Comparison of ENCODE assay signal across 33 cellular contexts in genomic region chr11:59188954-59189353, GRCh38. TPM values are rescaled to one million over a fixed set of nuclear protein-coding genes. Genes with fewer than 3 reads are reported as not detected.
DNase-seq lines count a peak whose midpoint lies in the region; ATAC-seq and TF ChIP-seq lines count a peak whose summit lies in the region.
"Had no signal": no experiment of that assay in that cellular context is flagged by ENCODE, and none has a peak within 500 bp of the region (broad histone marks: within the 10 kb centered on the region; RNA-seq: fewer than 3 reads in every experiment).

No MANE protein-coding gene starts in this region.

- H3K27me3 ChIP-seq in Caco-2 (replicated peaks; ENCODE audit: control insufficient read depth, insufficient read depth, low read length) (no peaks in the 10 kb centered on the region), SJCRH30 (no peaks in the 10 kb centered on the region), lower lobe of right lung (ENCODE audit: low read depth) (no peaks in the 10 kb centered on the region), skeletal muscle satellite cell (ENCODE audit: control insufficient read depth, insufficient read depth, low read length) (peaks cover 3% of the 10 kb centered on the region), endodermal cell (ENCODE audit: control insufficient read depth, insufficient read depth, low read length, poor library complexity, severe bottlenecking) (no peaks in the 10 kb centered on the region)
- H3K27me3 ChIP-seq: BE2C, body of pancreas, MG63, neutrophil, tibial artery had no signal

- POLR2A ChIA-PET in Caco-2 (lab: Charles Lee) = interaction anchor here (0.5 to 0.8 kb wide), 2 partner anchors 15 to 18 kb away, joined by 3 to 4 read pairs; no protein-coding TSS in a partner anchor

- CTCF ChIA-PET in Caco-2 (lab: Charles Lee) = interaction anchor here (4.3 to 5.9 kb wide), 2 partner anchors 13 to 16 kb away, joined by 24 to 304 read pairs; partner anchors contain the start of gene DTX4

- ATAC-seq in lower lobe of right lung = peak; percentile 40 to 48
- ATAC-seq: activated naive CD8-positive, alpha-beta T cell treated with anti-CD3 and anti-CD28 coated beads, Interleukin-2, amount 50 U/mL, for 24 hours; activated T-cell treated with anti-CD3 and anti-CD28 coated beads, Interleukin-2, amount 50 U/mL, for 4 hours; body of pancreas; psoas muscle; stimulated activated naive CD8-positive, alpha-beta T cell treated with anti-CD3 and anti-CD28 coated beads, Interleukin-15, amount 100 ng/mL, for 72 hours had no signal

- peaks cover 93% of the 10 kb centered on the region for H3K36me3 Mint-ChIP-seq in Caco-2 (ENCODE audit: insufficient read depth, unreplicated experiment)
- peaks cover 46% of the 10 kb centered on the region for H3K36me3 Mint-ChIP-seq in endodermal cell (ENCODE audit: low read depth)

- H3K4me2 ChIP-seq in skeletal muscle satellite cell (ENCODE audit: low read length) = no peak overlapping the region
- H3K4me2 ChIP-seq: A549 had no signal

- WGBS in endodermal cell (ENCODE audit: insufficient coverage in 1 of 2, insufficient read length in 1 of 2), 2 experiments = 90 to 95% methylated on average over 2 to 4 of the region's 4 CpGs

- peaks cover 66% of the 10 kb centered on the region for H3K4me1 ChIP-seq in Caco-2
- peaks cover 27% of the 10 kb centered on the region for H3K4me1 ChIP-seq in SJCRH30
- H3K4me1 ChIP-seq in lower lobe of right lung = peaks cover 70% of the 10 kb centered on the region
- H3K4me1 ChIP-seq in skeletal muscle satellite cell (ENCODE audit: control insufficient read depth, insufficient read depth, low read length) = peaks cover 18% of the 10 kb centered on the region
- no peaks in the 10 kb centered on the region for H3K4me1 ChIP-seq in endodermal cell (ENCODE audit: control insufficient read depth, insufficient read depth, low read length)
- H3K4me1 ChIP-seq: BE2C, psoas muscle had no signal

- H3K9me3 Mint-ChIP-seq in Caco-2 (ENCODE audit: unreplicated experiment) (no peaks in the 10 kb centered on the region), endodermal cell (no peaks in the 10 kb centered on the region)
- H3K9me3 Mint-ChIP-seq: activated naive CD8-positive, alpha-beta T cell treated with anti-CD3 and anti-CD28 coated beads, Interleukin-2, amount 50 U/mL, for 24 hours; activated T-cell treated with anti-CD3 and anti-CD28 coated beads, Interleukin-2, amount 50 U/mL, for 4 hours; stimulated activated naive CD8-positive, alpha-beta T cell treated with anti-CD3 and anti-CD28 coated beads, Interleukin-15, amount 100 ng/mL, for 72 hours; T-helper 2 cell treated with Interferon-gamma antibody and Interleukin-4, amounts not matched to agents 5 μg/mL and 100 μg/mL, for 36 hours had no signal

- H3K27ac Mint-ChIP-seq in Caco-2 (ENCODE audit: unreplicated experiment) (peak overlapping the region; percentile 93), endodermal cell (no peak overlapping the region)
- H3K27ac Mint-ChIP-seq: activated naive CD8-positive, alpha-beta T cell treated with anti-CD3 and anti-CD28 coated beads, Interleukin-2, amount 50 U/mL, for 24 hours; stimulated activated naive CD8-positive, alpha-beta T cell treated with anti-CD3 and anti-CD28 coated beads, Interleukin-15, amount 100 ng/mL, for 72 hours; T-helper 2 cell treated with Interferon-gamma antibody and Interleukin-4, amounts not matched to agents 5 μg/mL and 100 μg/mL, for 36 hours had no signal

- no peak for DNase-seq in Caco-2
- DNase-seq in SJCRH30 = no peak
- no peak for DNase-seq in lower lobe of right lung
- no peak for DNase-seq in endodermal cell
- no peak for DNase-seq in germinal center (ENCODE audit: low spot score)
- no peak for DNase-seq in GM19238 (ENCODE audit: insufficient read length, low spot score)
- no peak for DNase-seq in HuH-7.5 (ENCODE audit: low spot score)
- DNase-seq: activated CD4-positive, alpha-beta T cell treated with anti-CD3 and anti-CD28 coated beads for 4 hours; activated gamma-delta T cell treated with Interleukin-2 at 50 U/mL for 16 hours; activated naive CD8-positive, alpha-beta T cell treated with anti-CD3 and anti-CD28 coated beads, Interleukin-2, amount 50 U/mL, for 24 hours; activated T-cell treated with anti-CD3 and anti-CD28 coated beads, Interleukin-2, amount 50 U/mL, for 4 hours; BE2C; body of pancreas; DMS53; GDM1; HCEC 1CT; KBM-7; MG63; NCI-H1105 treated with DMSO at 0.1 percent for 48 hours; NCI-H2029; NCI-H2227 treated with DMSO at 0.1 percent for 48 hours; OCI-M1; psoas muscle; stimulated activated naive CD8-positive, alpha-beta T cell treated with anti-CD3 and anti-CD28 coated beads, Interleukin-15, amount 100 ng/mL, for 72 hours; tibial artery had no signal

- H3K4me3 Mint-ChIP-seq in Caco-2 (ENCODE audit: unreplicated experiment) (peak overlapping the region; percentile 34), endodermal cell (no peak overlapping the region)
- H3K4me3 Mint-ChIP-seq: activated naive CD8-positive, alpha-beta T cell treated with anti-CD3 and anti-CD28 coated beads, Interleukin-2, amount 50 U/mL, for 24 hours; activated T-cell treated with anti-CD3 and anti-CD28 coated beads, Interleukin-2, amount 50 U/mL, for 4 hours; stimulated activated naive CD8-positive, alpha-beta T cell treated with anti-CD3 and anti-CD28 coated beads, Interleukin-15, amount 100 ng/mL, for 72 hours; T-helper 2 cell treated with Interferon-gamma antibody and Interleukin-4, amounts not matched to agents 5 μg/mL and 100 μg/mL, for 36 hours had no signal

- H3K9me3 ChIP-seq in Caco-2 (no peaks in the 10 kb centered on the region), SJCRH30 (replicated peaks) (no peaks in the 10 kb centered on the region), lower lobe of right lung (no peaks in the 10 kb centered on the region), skeletal muscle satellite cell (replicated peaks; ENCODE audit: low read length) (no peaks in the 10 kb centered on the region), endodermal cell (ENCODE audit: control insufficient read depth, low read length) (no peaks in the 10 kb centered on the region)
- H3K9me3 ChIP-seq: A549, BE2C, body of pancreas, MG63, neutrophil, psoas muscle, tibial artery had no signal

- no TSS peak for BruUV-seq in Caco-2 (replicated peaks; lab: Mats Ljungman, UMichigan)

- H3K27me3 Mint-ChIP-seq in Caco-2 (ENCODE audit: insufficient read depth, unreplicated experiment) (no peaks in the 10 kb centered on the region), endodermal cell (ENCODE audit: insufficient read depth) (no peaks in the 10 kb centered on the region)
- H3K27me3 Mint-ChIP-seq: activated naive CD8-positive, alpha-beta T cell treated with anti-CD3 and anti-CD28 coated beads, Interleukin-2, amount 50 U/mL, for 24 hours; stimulated activated naive CD8-positive, alpha-beta T cell treated with anti-CD3 and anti-CD28 coated beads, Interleukin-15, amount 100 ng/mL, for 72 hours had no signal

- H3K9ac ChIP-seq in skeletal muscle satellite cell (ENCODE audit: low read depth, low read length) (peak overlapping the region; percentile 19), endodermal cell (ENCODE audit: extremely low read depth, low read length, poor library complexity, severe bottlenecking) (no peak overlapping the region)

- intact Hi-C loops in Caco-2 (cut with micrococcal nuclease; ENCODE audit: unreplicated experiment) (no loop called here), lower lobe of right lung (cut with DNase I) (no loop called here)

- H3K4me3 ChIP-seq in Caco-2 (ENCODE audit: low read depth, low read length) = no peak overlapping the region
- H3K4me3 ChIP-seq in SJCRH30 = no peak overlapping the region
- H3K4me3 ChIP-seq in lower lobe of right lung = no peak overlapping the region
- no peak overlapping the region for H3K4me3 ChIP-seq in skeletal muscle satellite cell (ENCODE audit: low read length)
- no peak overlapping the region for H3K4me3 ChIP-seq in endodermal cell (ENCODE audit: low read length)
- H3K4me3 ChIP-seq: A549, body of pancreas, lung, MG63, psoas muscle, tibial artery had no signal

- peaks cover 12% of the 10 kb centered on the region for H3K36me3 ChIP-seq in Caco-2 (ENCODE audit: control insufficient read depth, insufficient read depth, low read length)
- H3K36me3 ChIP-seq in SJCRH30 = peaks cover 59% of the 10 kb centered on the region
- H3K36me3 ChIP-seq in lower lobe of right lung = peaks cover 40% of the 10 kb centered on the region
- peaks cover 5% of the 10 kb centered on the region for H3K36me3 ChIP-seq in skeletal muscle satellite cell (ENCODE audit: insufficient read depth, low read length)
- peaks cover 85% of the 10 kb centered on the region for H3K36me3 ChIP-seq in endodermal cell (ENCODE audit: control insufficient read depth, insufficient read depth, low read length)
- H3K36me3 ChIP-seq: BE2C had no signal

- TF ChIP-seq CTCF in Caco-2 (IDR thresholded peaks at IDR 0.05; ENCODE audit: insufficient read depth in 1 of 2, low read depth in 1 of 2, low read length in 1 of 2, severe bottlenecking in 1 of 2, unreplicated experiment in 1 of 2) = no peak
- TF ChIP-seq CTCF in lower lobe of right lung (IDR thresholded peaks at IDR 0.05) = no peak
- TF ChIP-seq CTCF in endodermal cell (conservative IDR thresholded peaks at IDR 0.05) = no peak

- peak overlapping the region; percentile 67; the same call in 1 of the 2 replicates for H3K27ac ChIP-seq in SJCRH30
- peak overlapping the region; percentile 46 for H3K27ac ChIP-seq in lower lobe of right lung
- H3K27ac ChIP-seq in endodermal cell (ENCODE audit: low read depth, low read length) = no peak overlapping the region
- H3K27ac ChIP-seq: A549, body of pancreas, neutrophil, psoas muscle, tibial artery had no signal

- peaks cover 52% of the 10 kb centered on the region for H3K4me1 Mint-ChIP-seq in Caco-2 (ENCODE audit: low read depth, unreplicated experiment)
- H3K4me1 Mint-ChIP-seq in endodermal cell = peaks cover 7% of the 10 kb centered on the region
- H3K4me1 Mint-ChIP-seq: activated naive CD8-positive, alpha-beta T cell treated with anti-CD3 and anti-CD28 coated beads, Interleukin-2, amount 50 U/mL, for 24 hours had no signal

RNA-seq across cellular contexts. Expression of gene DTX4, which starts 17.0 kb away (rescaled TPM):
- total RNA-seq in Caco-2 (2022) = 85.6 and 96.7 TPM in 2 replicates
- total RNA-seq in SJCRH30 (2014; rRNA removed; shearing (Covaris generic)) = 26.3 and 26.7 TPM in 2 replicates
- total RNA-seq in lower lobe of right lung = 51.7 TPM
- total RNA-seq in skeletal muscle satellite cell (2012; rRNA removed) = under 0.01 and 0.87 TPM in 2 replicates
- total RNA-seq in endodermal cell = 10 to 100 TPM; 16.1 to 16.6 TPM
- 122 TPM for polyA plus RNA-seq in endodermal cell (2013, experiment 1 of 2)
- 107 TPM for polyA plus RNA-seq in endodermal cell (2013, experiment 2 of 2)

RNA-seq across cellular contexts. Expression of gene MPEG1, which starts 23.8 kb away (rescaled TPM):
- total RNA-seq in Caco-2 (2022) (not detected in 2 replicates), lower lobe of right lung (48.9 TPM), endodermal cell (not detected)
- not detected in 2 replicates for total RNA-seq in SJCRH30 (2014; rRNA removed; shearing (Covaris generic))
- total RNA-seq in skeletal muscle satellite cell (2012; rRNA removed) = not detected in 2 replicates
- not detected for polyA plus RNA-seq in endodermal cell (2013, experiment 1 of 2)
- not detected for polyA plus RNA-seq in endodermal cell (2013, experiment 2 of 2)
- total RNA-seq: epithelial cell of proximal tubule, HT1080, kidney epithelial cell had no signal
- polyA plus RNA-seq: A549 had no signal

RNA-seq across cellular contexts. Expression of gene FAM111A, which starts 46.3 kb away (rescaled TPM):
- total RNA-seq in Caco-2 (2022) = 76.1 and 78.8 TPM in 2 replicates
- total RNA-seq in SJCRH30 (2014; rRNA removed; shearing (Covaris generic)) = 19.8 and 25.5 TPM in 2 replicates
- total RNA-seq in lower lobe of right lung = 68.4 TPM
- 26.2 and 34.0 TPM in 2 replicates for total RNA-seq in skeletal muscle satellite cell (2012; rRNA removed)
- total RNA-seq in endodermal cell = 10 to 100 TPM; 11.4 to 34.2 TPM
- polyA plus RNA-seq in endodermal cell (2013, experiment 1 of 2) = 22.0 TPM
- 16.1 TPM for polyA plus RNA-seq in endodermal cell (2013, experiment 2 of 2)

Comparison
In these comparisons a context has a peak if more than half of its experiments do, and no peak if none do; other contexts are left out.
1. RNA of gene MPEG1, which starts 23.8 kb away (total RNA-seq): 48.9 TPM in lower lobe of right lung (single experiment); not detected in Caco-2, not detected in SJCRH30 and not detected in endodermal cell; every median in the first group is over 10 times any median in the second.